Comparison of ENCODE assay signal across 30 cellular contexts in the genomic region with DNA sequence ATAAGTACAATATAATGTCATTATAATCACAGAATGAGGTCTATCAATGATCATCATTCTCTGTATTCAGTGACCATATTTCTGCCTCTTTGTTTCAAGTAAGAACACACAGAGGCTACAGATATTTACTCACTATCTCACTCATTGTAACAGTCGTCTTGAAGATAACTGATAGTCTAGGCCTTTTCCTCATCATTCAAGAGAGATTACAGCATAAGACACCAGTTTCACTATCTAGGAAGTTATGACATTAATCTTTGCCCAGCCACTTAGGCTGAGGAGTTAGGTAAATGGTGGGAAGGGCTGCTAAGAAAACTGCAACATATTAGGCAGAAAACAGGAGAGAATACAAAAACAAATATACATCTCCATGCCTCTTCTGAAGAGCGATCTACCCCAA.
"Had no signal": no experiment of that assay in that cellular context is flagged by ENCODE, and none has a peak within 500 bp of the region (broad histone marks: within the 10 kb centered on the region; RNA-seq: fewer than 3 reads in every experiment).

No MANE protein-coding gene starts in this region.

- H3K27ac Mint-ChIP-seq: activated CD4-positive, alpha-beta memory T cell treated with anti-CD3 and anti-CD28 coated beads for 36 hours; activated CD4-positive, alpha-beta T cell treated with anti-CD3 and anti-CD28 coated beads for 36 hours; activated CD4-positive, alpha-beta T cell treated with anti-CD3 and anti-CD28 coated beads, Interleukin-2, amount 10 ng/mL, durations not matched to agents 24 days and 14 days; activated CD8-positive, alpha-beta memory T cell treated with anti-CD3 and anti-CD28 coated beads, Interleukin-2, amount 10 ng/mL, durations not matched to agents 7 days and 5 days; activated CD8-positive, alpha-beta T cell treated with anti-CD3 and anti-CD28 coated beads, Interleukin-2, amount 10 ng/mL, durations not matched to agents 7 days and 5 days; activated naive CD4-positive, alpha-beta T cell treated with anti-CD3 and anti-CD28 coated beads, Interleukin-2, amount 10 ng/mL, durations not matched to agents 7 days and 5 days; activated naive CD4-positive, alpha-beta T cell treated with anti-CD3 and anti-CD28 coated beads, Interleukin-2, amount 50 U/mL, for 72 hours; activated naive CD8-positive, alpha-beta T cell treated with anti-CD3 and anti-CD28 coated beads, Interleukin-2, amount 10 ng/mL, durations not matched to agents 7 days and 5 days; activated T-cell treated with anti-CD3 and anti-CD28 coated beads, Interleukin-2, amount 50 U/mL, for 72 hours; dendritic cell treated with granulocyte-macrophage colony-stimulating factor and Interleukin-4, amounts not matched to agents 40 ng/mL and 50 ng/mL, for 4 days had no signal

- H3K27me3 ChIP-seq: brain microvascular endothelial cell, dorsolateral prefrontal cortex, esophagus squamous epithelium, gastroesophageal sphincter had no signal

- H3K4me1 Mint-ChIP-seq: activated CD4-positive, alpha-beta T cell treated with anti-CD3 and anti-CD28 coated beads for 36 hours; activated CD4-positive, alpha-beta T cell treated with anti-CD3 and anti-CD28 coated beads, Interleukin-2, amount 10 ng/mL, durations not matched to agents 24 days and 14 days; activated CD8-positive, alpha-beta memory T cell treated with anti-CD3 and anti-CD28 coated beads, Interleukin-2, amount 10 ng/mL, durations not matched to agents 7 days and 5 days; activated naive CD4-positive, alpha-beta T cell treated with anti-CD3 and anti-CD28 coated beads, Interleukin-2, amount 10 ng/mL, durations not matched to agents 7 days and 5 days; activated naive CD8-positive, alpha-beta T cell treated with anti-CD3 and anti-CD28 coated beads, Interleukin-2, amount 10 ng/mL, durations not matched to agents 7 days and 5 days had no signal

- FAIRE-seq: astrocyte, bronchial epithelial cell had no signal

- H3K4me1 ChIP-seq: esophagus squamous epithelium, gastroesophageal sphincter had no signal

- H3K27ac ChIP-seq: brain microvascular endothelial cell, coronary artery, dorsolateral prefrontal cortex, esophagus squamous epithelium, gastroesophageal sphincter had no signal

- ATAC-seq: activated CD4-positive, alpha-beta T cell treated with anti-CD3 and anti-CD28 coated beads for 36 hours; activated CD8-positive, alpha-beta memory T cell treated with anti-CD3 and anti-CD28 coated beads, Interleukin-2, amount 10 ng/mL, durations not matched to agents 7 days and 5 days; activated CD8-positive, alpha-beta T cell treated with anti-CD3 and anti-CD28 coated beads, Interleukin-2, amount 10 ng/mL, durations not matched to agents 7 days and 5 days; activated naive CD4-positive, alpha-beta T cell treated with anti-CD3 and anti-CD28 coated beads, Interleukin-2, amount 50 U/mL, for 72 hours; activated T-cell treated with anti-CD3 and anti-CD28 coated beads, Interleukin-2, amount 50 U/mL, for 72 hours; gastroesophageal sphincter had no signal

- H3K4me3 ChIP-seq: coronary artery, dorsolateral prefrontal cortex, esophagus squamous epithelium, gastroesophageal sphincter had no signal

- H3K9me3 ChIP-seq: esophagus squamous epithelium, gastroesophageal sphincter had no signal

- H3K27me3 Mint-ChIP-seq: activated CD4-positive, alpha-beta memory T cell treated with anti-CD3 and anti-CD28 coated beads for 36 hours; activated CD4-positive, alpha-beta T cell treated with anti-CD3 and anti-CD28 coated beads for 36 hours; activated CD4-positive, alpha-beta T cell treated with anti-CD3 and anti-CD28 coated beads, Interleukin-2, amount 10 ng/mL, durations not matched to agents 24 days and 14 days; activated CD8-positive, alpha-beta memory T cell treated with anti-CD3 and anti-CD28 coated beads, Interleukin-2, amount 10 ng/mL, durations not matched to agents 7 days and 5 days; activated naive CD4-positive, alpha-beta T cell treated with anti-CD3 and anti-CD28 coated beads, Interleukin-2, amount 10 ng/mL, durations not matched to agents 7 days and 5 days; activated naive CD8-positive, alpha-beta T cell treated with anti-CD3 and anti-CD28 coated beads, Interleukin-2, amount 10 ng/mL, durations not matched to agents 7 days and 5 days; central memory CD8-positive, alpha-beta T cell; dendritic cell treated with granulocyte-macrophage colony-stimulating factor and Interleukin-4, amounts not matched to agents 40 ng/mL and 50 ng/mL, for 4 days had no signal

- H3K4me3 Mint-ChIP-seq: activated CD4-positive, alpha-beta memory T cell treated with anti-CD3 and anti-CD28 coated beads for 36 hours; activated CD4-positive, alpha-beta T cell treated with anti-CD3 and anti-CD28 coated beads for 36 hours; activated CD4-positive, alpha-beta T cell treated with anti-CD3 and anti-CD28 coated beads, Interleukin-2, amount 10 ng/mL, durations not matched to agents 24 days and 14 days; activated CD8-positive, alpha-beta memory T cell treated with anti-CD3 and anti-CD28 coated beads, Interleukin-2, amount 10 ng/mL, durations not matched to agents 7 days and 5 days; activated CD8-positive, alpha-beta T cell treated with anti-CD3 and anti-CD28 coated beads, Interleukin-2, amount 10 ng/mL, durations not matched to agents 7 days and 5 days; activated naive CD4-positive, alpha-beta T cell treated with anti-CD3 and anti-CD28 coated beads, Interleukin-2, amount 10 ng/mL, durations not matched to agents 7 days and 5 days; activated naive CD8-positive, alpha-beta T cell treated with anti-CD3 and anti-CD28 coated beads, Interleukin-2, amount 10 ng/mL, durations not matched to agents 7 days and 5 days; activated T-cell treated with anti-CD3 and anti-CD28 coated beads, Interleukin-2, amount 50 U/mL, for 72 hours; central memory CD8-positive, alpha-beta T cell; dendritic cell treated with granulocyte-macrophage colony-stimulating factor and Interleukin-4, amounts not matched to agents 40 ng/mL and 50 ng/mL, for 4 days had no signal

- DNase-seq: activated CD4-positive, alpha-beta memory T cell treated with anti-CD3 and anti-CD28 coated beads for 36 hours; activated CD4-positive, alpha-beta T cell treated with anti-CD3 and anti-CD28 coated beads for 36 hours; activated CD4-positive, alpha-beta T cell treated with anti-CD3 and anti-CD28 coated beads, Interleukin-2, amount 10 ng/mL, durations not matched to agents 24 days and 14 days; activated CD4-positive, CD25-positive, alpha-beta regulatory T cell; activated CD4-positive, CD25-positive, alpha-beta regulatory T cell treated with anti-CD3 and anti-CD28 coated beads, Interleukin-2, amount 50 U/mL, for 72 hours; activated CD8-positive, alpha-beta memory T cell treated with anti-CD3 and anti-CD28 coated beads, Interleukin-2, amount 10 ng/mL, durations not matched to agents 7 days and 5 days; activated CD8-positive, alpha-beta memory T cell treated with anti-CD3 and anti-CD28 coated beads, Interleukin-2, amount 50 U/mL, for 4 hours; activated CD8-positive, alpha-beta T cell treated with anti-CD3 and anti-CD28 coated beads, Interleukin-2, amount 10 ng/mL, durations not matched to agents 7 days and 5 days; activated gamma-delta T cell; activated naive CD4-positive, alpha-beta T cell; activated naive CD4-positive, alpha-beta T cell treated with anti-CD3 and anti-CD28 coated beads, Interleukin-2, amount 10 ng/mL, durations not matched to agents 7 days and 5 days; activated naive CD8-positive, alpha-beta T cell treated with anti-CD3 and anti-CD28 coated beads, Interleukin-2, amount 10 ng/mL, durations not matched to agents 7 days and 5 days; activated T-cell treated with anti-CD3 and anti-CD28 coated beads, Interleukin-2, amount 50 U/mL, for 1 hour; activated T-cell treated with anti-CD3 and anti-CD28 coated beads, Interleukin-2, amount 50 U/mL, for 72 hours; amniotic stem cell; anterior cingulate cortex; brain microvascular endothelial cell; dorsolateral prefrontal cortex; effector memory CD4-positive, alpha-beta T cell; esophagus squamous epithelium; foreskin melanocyte; head of caudate nucleus; T-helper 2 cell had no signal

- H3K36me3 ChIP-seq: brain microvascular endothelial cell, esophagus squamous epithelium, gastroesophageal sphincter had no signal

- H3K9me3 Mint-ChIP-seq: activated CD4-positive, alpha-beta memory T cell treated with anti-CD3 and anti-CD28 coated beads for 36 hours; activated naive CD4-positive, alpha-beta T cell treated with anti-CD3 and anti-CD28 coated beads, Interleukin-2, amount 10 ng/mL, durations not matched to agents 7 days and 5 days; activated naive CD4-positive, alpha-beta T cell treated with anti-CD3 and anti-CD28 coated beads, Interleukin-2, amount 50 U/mL, for 72 hours; central memory CD8-positive, alpha-beta T cell; dendritic cell treated with granulocyte-macrophage colony-stimulating factor and Interleukin-4, amounts not matched to agents 40 ng/mL and 50 ng/mL, for 4 days had no signal
